ENCODE assay signal across 13 cellular contexts in the genomic region with DNA sequence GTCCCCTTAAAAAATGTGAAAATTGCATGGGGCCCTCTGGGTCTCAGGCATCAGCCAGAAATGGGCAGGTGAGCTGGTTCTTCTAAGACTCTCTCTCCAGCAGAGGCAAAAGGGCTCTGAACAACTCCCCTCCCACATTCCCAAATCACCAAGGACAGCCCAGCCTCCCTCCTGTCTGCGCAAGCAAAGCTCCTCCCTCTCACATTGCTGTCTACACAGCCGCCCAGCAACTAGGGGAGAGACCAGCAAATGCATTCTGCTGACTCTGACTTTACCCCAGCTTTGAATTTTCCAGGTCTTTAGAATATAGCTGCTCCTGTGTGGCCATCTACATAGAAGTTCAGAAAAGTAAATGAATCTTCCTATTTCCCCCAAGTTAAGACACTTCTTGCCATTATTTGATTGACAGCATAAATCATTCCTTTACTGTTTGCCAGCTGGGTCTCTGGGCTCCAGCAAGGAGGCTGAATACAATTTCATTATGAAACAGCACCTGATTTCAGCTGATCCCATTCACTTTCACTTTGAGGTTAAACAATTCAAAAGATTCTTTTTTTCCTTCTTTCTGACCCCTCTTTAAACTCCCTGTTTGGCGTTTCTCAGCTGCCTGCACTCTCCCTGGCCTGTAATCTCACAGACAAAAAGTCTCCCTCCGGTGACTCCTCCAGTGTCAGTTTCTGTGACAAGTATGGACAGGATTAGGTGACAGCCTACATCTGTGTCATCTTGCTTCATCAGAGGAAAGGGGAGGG.
DNase-seq lines count a peak whose midpoint lies in the region; ATAC-seq, FAIRE-seq and TF ChIP-seq lines count a peak whose summit lies in the region.
"Had no signal": no experiment of that assay in that cellular context is flagged by ENCODE, and none has a peak within 500 bp of the region (broad histone marks: within the 10 kb centered on the region; RNA-seq: fewer than 3 reads in every experiment).

No MANE protein-coding gene starts in this region.

- BruUV-seq in PC-3 (replicated peaks; lab: Mats Ljungman, UMichigan) = no TSS peak

- POLR2A ChIA-PET in PC-3 (lab: Charles Lee; ENCODE audit: unreplicated experiment) = no interaction called here

- H2AFZ ChIP-seq in PC-3 (ENCODE audit: low read length) = no peak overlapping the region

- H3K9me2 ChIP-seq in PC-3 (replicated peaks; ENCODE audit: low read length) = no peaks in the 10 kb centered on the region

- DNase-seq in Daoy (ENCODE audit: low read depth) (peak; percentile 42), NCI-H69 (lab: John Stamatoyannopoulos, UW) (peak; percentile 14), heart left ventricle (no peak), pancreas (peak in 3 of 6 donors; percentile 17 to 37 (median 22)), NCI-H526 treated with DMSO at 0.1 percent for 48 hours (lab: John Stamatoyannopoulos, UW) (no peak), PC-3 (no peak)
- no peak for DNase-seq in stimulated activated naive CD4-positive, alpha-beta T cell treated with Interleukin-2 at 50 U/mL for 16 hours (lab: John Stamatoyannopoulos, UW)
- DNase-seq: Calu3, NCI-H526, spleen had no signal

- H3K27me3 ChIP-seq in heart left ventricle = peaks cover 0 to 5% (median 0%) of the 10 kb centered on the region in 9 donors
- H3K27me3 ChIP-seq in pancreas = no peaks in the 10 kb centered on the region
- H3K27me3 ChIP-seq in PC-3 (ENCODE audit: low read length) = peaks cover 78% of the 10 kb centered on the region
- H3K27me3 ChIP-seq: spleen had no signal

- CTCF ChIA-PET in PC-3 (lab: Charles Lee) = no interaction called here

- 28 to 41% (median 35%) methylated on average over 4 of the region's 4 CpGs for WGBS in heart left ventricle, 4 donors
- WGBS in pancreas, 2 donors = 25 to 26% methylated on average over 4 of the region's 4 CpGs

- peaks cover 0 to 7% (median 0%) of the 10 kb centered on the region in 12 donors for H3K4me1 ChIP-seq in heart left ventricle
- H3K4me1 ChIP-seq in pancreas = no peaks in the 10 kb centered on the region
- no peaks in the 10 kb centered on the region for H3K4me1 ChIP-seq in PC-3 (ENCODE audit: insufficient read depth, low read length)
- H3K4me1 ChIP-seq: HAP-1 had no signal

- FAIRE-seq in pancreas (lab: Jason Lieb, UNC) = no peak
- FAIRE-seq: endometrium had no signal

- no peak overlapping the region for H3K9ac ChIP-seq in PC-3 (ENCODE audit: low read length)

- ATAC-seq in heart left ventricle = peak in 3 of 4 donors; percentile 58 to 66 (median 64)
- ATAC-seq in pancreas = peak in 3 of 4 donors; percentile 81 to 94 (median 94)
- ATAC-seq in HG02763 (IDR thresholded peaks at IDR 0.05; ENCODE audit: unreplicated experiment) = no peak
- ATAC-seq in PC-3 = no peak

- no peak for TF ChIP-seq CTCF in heart left ventricle (IDR thresholded peaks at IDR 0.05)
- TF ChIP-seq CTCF in pancreas (IDR thresholded peaks at IDR 0.05) = no peak
- TF ChIP-seq CTCF in PC-3 (conservative IDR thresholded peaks at IDR 0.05; ENCODE audit: low read depth, low read length) = no peak

- no peaks in the 10 kb centered on the region for H3K79me2 ChIP-seq in PC-3 (ENCODE audit: low read length)

- H3K27ac ChIP-seq in heart left ventricle = no peak overlapping the region
- H3K27ac ChIP-seq in pancreas = no peak overlapping the region
- no peak overlapping the region for H3K27ac ChIP-seq in PC-3 (ENCODE audit: low read length)

- no peak for TF ChIP-seq POLR2A in heart left ventricle (IDR thresholded peaks at IDR 0.05)

- H3K4me3 ChIP-seq in heart left ventricle (no peak overlapping the region), pancreas (no peak overlapping the region), PC-3 (ENCODE audit: low read length) (no peak overlapping the region)
- H3K4me3 ChIP-seq: HAP-1, spleen had no signal

- H4K20me1 ChIP-seq in PC-3 (ENCODE audit: low read length) = no peaks in the 10 kb centered on the region

- intact Hi-C loops in heart left ventricle (cut with DNase I) (no loop called here), pancreas (cut with DNase I) (no loop called here), PC-3 (cut with micrococcal nuclease) (no loop called here)

- no peaks in the 10 kb centered on the region for H3F3A ChIP-seq in PC-3 (ENCODE audit: low read length, unreplicated experiment)

- no peaks in the 10 kb centered on the region for H3K9me3 ChIP-seq in heart left ventricle
- H3K9me3 ChIP-seq in pancreas = no peaks in the 10 kb centered on the region
- no peaks in the 10 kb centered on the region for H3K9me3 ChIP-seq in PC-3 (ENCODE audit: low read length)
- H3K9me3 ChIP-seq: HAP-1, spleen had no signal

- H3K4me2 ChIP-seq in PC-3 (ENCODE audit: low read length) = no peak overlapping the region

- H3K36me3 ChIP-seq in heart left ventricle = no peaks in the 10 kb centered on the region
- no peaks in the 10 kb centered on the region for H3K36me3 ChIP-seq in pancreas
- H3K36me3 ChIP-seq in PC-3 (ENCODE audit: low read depth, low read length) = no peaks in the 10 kb centered on the region
- H3K36me3 ChIP-seq: HAP-1, spleen had no signal

Comparison
In these comparisons a context has a peak if more than half of its experiments do, and no peak if none do; other contexts are left out.
1. DNase-seq: peak in Daoy (single experiment) and NCI-H69 (single experiment); none in heart left ventricle (0 of 5), NCI-H526 treated with DMSO at 0.1 percent for 48 hours (single experiment), stimulated activated naive CD4-positive, alpha-beta T cell treated with Interleukin-2 at 50 U/mL for 16 hours (single experiment) and PC-3 (single experiment).
2. ATAC-seq: peak in heart left ventricle (3 of 4) and pancreas (3 of 4); none in HG02763 (single experiment) and PC-3 (single experiment).